1 cellular context compared by ENCODE assay signal in genomic region chr3:9915252-9916141, GRCh38.
TF ChIP-seq lines count a peak whose summit lies in the region.

No MANE protein-coding gene starts in this region.

TF ChIP-seq in HepG2, 621 proteins besides CTCF, POLR2A, EP300 and RAD21 (continued from another document and continues in another):
- TF ChIP-seq TBX2 (CRISPR knock-in tag; IDR thresholded peaks at IDR 0.05; ENCODE audit: borderline replicate concordance) (0 out of 2 replicates have a peak, but pooled peaks have one; percentile 49), ARID4A (CRISPR knock-in tag; IDR thresholded peaks at IDR 0.05; ENCODE audit: borderline replicate concordance) (peak; percentile 40; the same call in 1 of the 2 replicates), CREM (IDR thresholded peaks at IDR 0.05) (no peak), CREM (CRISPR knock-in tag; IDR thresholded peaks at IDR 0.05) (no peak), PREB (CRISPR knock-in tag; IDR thresholded peaks at IDR 0.05) (peak; percentile 62; the same call in 1 of the 2 replicates), ZBTB14 (CRISPR knock-in tag; IDR thresholded peaks at IDR 0.05) (0 out of 2 replicates have a peak, but pooled peaks have one; percentile 30), ZNF879 (CRISPR knock-in tag; IDR thresholded peaks at IDR 0.05) (0 out of 2 replicates have a peak, but pooled peaks have one; percentile 55), SMAD9 (CRISPR knock-in tag; IDR thresholded peaks at IDR 0.05) (0 out of 2 replicates have a peak, but pooled peaks have one; percentile 75), ZBTB46 (CRISPR knock-in tag; IDR thresholded peaks at IDR 0.05; ENCODE audit: borderline replicate concordance) (no peak), ZMAT3 (CRISPR knock-in tag; conservative IDR thresholded peaks at IDR 0.05) (peak; percentile 56; the same call in 1 of the 2 replicates), KLF16 (CRISPR knock-in tag; IDR thresholded peaks at IDR 0.05) (peak in 1 of 2 experiments; percentile 64; a peak in 1 of 4 replicates), ZNF792 (CRISPR knock-in tag; IDR thresholded peaks at IDR 0.05) (peak; percentile 17), TERF1 (CRISPR knock-in tag; IDR thresholded peaks at IDR 0.05) (0 out of 2 replicates have a peak, but pooled peaks have one; percentile 76), RBM39 (IDR thresholded peaks at IDR 0.05; ENCODE audit: low read depth, low read length, poor library complexity, severe bottlenecking) (no peak), ZNF121 (CRISPR knock-in tag; IDR thresholded peaks at IDR 0.05) (peak; percentile 69; the same call in 1 of the 2 replicates), AHDC1 (CRISPR knock-in tag; IDR thresholded peaks at IDR 0.05; ENCODE audit: borderline replicate concordance) (peak; percentile 32; the same call in 1 of the 2 replicates), IRX3 (CRISPR knock-in tag; IDR thresholded peaks at IDR 0.05; ENCODE audit: borderline replicate concordance, low read depth) (0 out of 2 replicates have a peak, but pooled peaks have one; percentile 77), MIXL1 (CRISPR knock-in tag; IDR thresholded peaks at IDR 0.05) (0 out of 2 replicates have a peak, but pooled peaks have one; percentile 31), ZFP41 (CRISPR knock-in tag; IDR thresholded peaks at IDR 0.05; ENCODE audit: borderline replicate concordance) (peak; percentile 85; the same call in 1 of the 2 replicates), ZBTB43 (CRISPR knock-in tag; conservative IDR thresholded peaks at IDR 0.05) (peak; percentile 86), ATF2 (CRISPR knock-in tag; IDR thresholded peaks at IDR 0.05) (peak; percentile 34), RBM22 (optimal IDR thresholded peaks at IDR 0.05; ENCODE audit: low read length) (peak; percentile 87), POGZ (CRISPR knock-in tag; IDR thresholded peaks at IDR 0.05) (0 out of 2 replicates have a peak, but pooled peaks have one; percentile 20), KDM2A (CRISPR knock-in tag; IDR thresholded peaks at IDR 0.05; ENCODE audit: borderline replicate concordance, low read depth) (peak; percentile 53), POGK (CRISPR knock-in tag; conservative IDR thresholded peaks at IDR 0.05) (peak; percentile 32; the same call in 1 of the 2 replicates), NFYC (CRISPR knock-in tag; IDR thresholded peaks at IDR 0.05) (no peak), PBX3 (CRISPR knock-in tag; IDR thresholded peaks at IDR 0.05; ENCODE audit: borderline replicate concordance) (no peak)
